ENCODE assay signal across 8 cellular contexts in the genomic region with DNA sequence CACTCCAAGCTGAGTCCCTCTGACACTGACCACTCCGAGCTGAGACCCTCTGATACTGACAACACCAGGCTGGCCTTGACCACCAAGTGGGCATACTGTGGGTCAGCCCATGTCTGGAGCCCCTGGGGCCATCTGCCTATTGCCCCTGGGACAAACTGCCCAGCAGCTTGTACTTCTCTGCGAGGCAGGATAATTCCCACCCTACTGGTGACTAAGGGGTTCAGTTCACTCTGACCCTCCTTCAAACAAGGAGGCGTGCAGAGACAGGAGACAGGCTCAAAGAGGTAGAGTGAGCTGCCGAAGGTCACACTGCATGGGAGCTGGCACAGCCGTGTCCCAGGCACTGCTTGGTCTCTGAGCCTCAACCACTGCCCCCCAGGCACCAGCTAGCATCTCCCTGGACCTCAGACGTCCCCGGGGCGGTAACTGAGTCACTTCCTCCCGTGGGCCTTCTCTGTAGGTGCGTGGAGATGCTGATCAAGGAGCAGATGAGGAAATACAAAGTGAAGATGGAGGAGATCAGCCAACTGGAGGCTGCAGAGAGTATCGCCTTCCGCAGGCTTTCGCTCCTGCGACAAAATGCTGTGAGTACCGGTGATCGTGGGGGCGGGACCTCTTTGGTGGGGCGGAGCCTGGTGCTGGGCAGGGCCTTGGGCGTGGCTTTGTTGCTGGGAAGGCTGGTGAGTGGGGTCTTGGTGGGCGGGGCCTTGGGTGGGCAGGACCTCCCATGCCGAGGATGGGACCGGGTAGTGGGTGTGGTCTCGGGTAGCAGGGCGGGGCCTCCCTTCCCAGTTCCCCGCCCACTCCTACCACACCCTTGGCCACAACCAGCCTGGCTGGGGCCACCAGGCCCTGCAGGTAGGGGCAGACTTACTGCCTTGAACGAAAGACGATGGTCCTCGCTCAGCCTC. TPM values are rescaled to one million over a fixed set of nuclear protein-coding genes. Genes with fewer than 3 reads are reported as not detected.
DNase-seq lines count a peak whose midpoint lies in the region; ATAC-seq and TF ChIP-seq lines count a peak whose summit lies in the region.

No MANE protein-coding gene starts in this region.

- H3K36me3 Mint-ChIP-seq in osteocyte (ENCODE audit: unreplicated experiment), result peaks cover 26% of the 10 kb centered on the region

- TF ChIP-seq CTCF in osteocyte (IDR thresholded peaks at IDR 0.05) (no peak), coronary artery (IDR thresholded peaks at IDR 0.05) (no peak)

- no peak for ATAC-seq in GM21737 (IDR thresholded peaks at IDR 0.05; ENCODE audit: unreplicated experiment)

- H3K27me3 Mint-ChIP-seq in osteocyte (ENCODE audit: unreplicated experiment), result no peaks in the 10 kb centered on the region

- DNase-seq in activated naive CD4-positive, alpha-beta T cell treated with Interleukin-2 at 50 U/mL for 16 hours, result peak; percentile 33
- DNase-seq in activated naive CD4-positive, alpha-beta T cell (lab: John Stamatoyannopoulos, UW), result no peak
- DNase-seq in OCI-M1 (lab: John Stamatoyannopoulos, UW) (peak; percentile 62), astrocyte of the hippocampus (ENCODE audit: low read depth, low spot score) (peak; percentile 42), osteocyte (ENCODE audit: extremely low spot score, unreplicated experiment) (no peak), coronary artery (ENCODE audit: low spot score) (no peak), NCI-H128 (lab: John Stamatoyannopoulos, UW; ENCODE audit: unreplicated experiment) (no peak)

- peak overlapping the region; percentile 12 for H3K27ac Mint-ChIP-seq in osteocyte (ENCODE audit: unreplicated experiment)

- H3K4me1 Mint-ChIP-seq in osteocyte (ENCODE audit: unreplicated experiment), result peaks cover 7% of the 10 kb centered on the region

- H3K27ac ChIP-seq in coronary artery, result no peak overlapping the region

- H3K9me3 Mint-ChIP-seq in osteocyte (ENCODE audit: unreplicated experiment), result no peaks in the 10 kb centered on the region

- H3K4me3 ChIP-seq in coronary artery, result no peak overlapping the region

- H3K4me3 Mint-ChIP-seq in osteocyte (ENCODE audit: unreplicated experiment), result no peak overlapping the region

RNA-seq across cellular contexts. Expression of gene USE1, which starts 5.8 kb away (rescaled TPM):
- total RNA-seq in osteocyte, result 36.1 and 37.5 TPM in 2 replicates

RNA-seq across cellular contexts. Expression of gene OCEL1, which starts 16.6 kb away (rescaled TPM):
- total RNA-seq in osteocyte, result 24.8 and 28.5 TPM in 2 replicates

RNA-seq across cellular contexts. Expression of gene NR2F6, which starts 36.3 kb away (rescaled TPM):
- 43.9 and 44.2 TPM in 2 replicates for total RNA-seq in osteocyte

RNA-seq across cellular contexts. Expression of gene USHBP1, which starts 55.2 kb away (rescaled TPM):
- total RNA-seq in osteocyte, result not detected in 2 replicates

RNA-seq across cellular contexts. Expression of gene BABAM1, which starts 57.9 kb away (rescaled TPM):
- total RNA-seq in osteocyte, result 92.5 and 93.7 TPM in 2 replicates

Comparison
In these comparisons a context has a peak if more than half of its experiments do, and no peak if none do; other contexts are left out.
1. DNase-seq: peak in activated naive CD4-positive, alpha-beta T cell treated with Interleukin-2 at 50 U/mL for 16 hours (single experiment), OCI-M1 (single experiment) and astrocyte of the hippocampus (single experiment); none in activated naive CD4-positive, alpha-beta T cell (0 of 4), osteocyte (single experiment), coronary artery (single experiment) and NCI-H128 (single experiment).